35 cellular contexts compared by ENCODE assay signal in the genomic region with DNA sequence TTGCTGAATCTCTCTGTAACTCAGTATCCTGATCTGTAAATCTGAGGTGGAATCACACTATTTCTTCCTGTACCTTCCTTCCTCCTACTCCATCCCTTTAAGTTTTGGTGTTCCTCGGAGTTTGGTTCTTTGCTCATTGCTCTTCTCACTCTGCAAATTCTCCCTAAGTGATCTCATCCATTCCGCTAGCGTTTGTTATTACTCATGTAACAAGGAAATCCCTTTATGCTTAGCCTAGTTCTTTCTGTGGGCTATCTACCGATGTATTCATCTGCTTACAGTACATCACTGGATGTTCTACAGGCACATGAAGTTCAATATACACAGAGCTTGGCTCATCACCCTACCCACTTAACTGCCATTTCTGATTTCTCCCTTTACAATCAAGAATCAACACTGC. TPM values are rescaled to one million over a fixed set of nuclear protein-coding genes. Genes with fewer than 3 reads are reported as not detected.
DNase-seq lines count a peak whose midpoint lies in the region; ATAC-seq, FAIRE-seq and TF ChIP-seq lines count a peak whose summit lies in the region.
"Had no signal": no experiment of that assay in that cellular context is flagged by ENCODE, and none has a peak within 500 bp of the region (broad histone marks: within the 10 kb centered on the region; RNA-seq: fewer than 3 reads in every experiment).

No MANE protein-coding gene starts in this region.

- H3K36me3 Mint-ChIP-seq in IgD-negative memory B cell, result no peaks in the 10 kb centered on the region
- H3K36me3 Mint-ChIP-seq: natural killer cell, WTC11 had no signal

- TF ChIP-seq CTCF in bronchial epithelial cell (IDR thresholded peaks at IDR 0.05; ENCODE audit: insufficient read depth, low read length, severe bottlenecking) (no peak), osteoblast (IDR thresholded peaks at IDR 0.05; ENCODE audit: extremely low read depth, low read depth, low read length) (no peak)

- H3K4me1 Mint-ChIP-seq in IgD-negative memory B cell, result peaks cover 11 to 23% (median 13%) of the 10 kb centered on the region in 3 donors

- peaks cover 15% of the 10 kb centered on the region for H3K4me1 ChIP-seq in osteoblast (ENCODE audit: insufficient read depth, low read length)
- H3K4me1 ChIP-seq: testis had no signal

- FAIRE-seq in bronchial epithelial cell (lab: Jason Lieb, UNC), result no peak
- FAIRE-seq: GM19239 had no signal

- peak overlapping the region; percentile 14 to 99 (median 94) for H3K27ac Mint-ChIP-seq in IgD-negative memory B cell
- H3K27ac Mint-ChIP-seq: activated naive CD8-positive, alpha-beta T cell treated with anti-CD3 and anti-CD28 coated beads, Interleukin-2, amount 50 U/mL, for 24 hours; dendritic cell treated with granulocyte-macrophage colony-stimulating factor and Interleukin-4, amounts not matched to agents 40 ng/mL and 50 ng/mL, for 4 days; endodermal cell; WTC11 had no signal

- H3K79me2 ChIP-seq in osteoblast (ENCODE audit: insufficient read depth, low read length), result peaks cover 36% of the 10 kb centered on the region

- H3K9me3 Mint-ChIP-seq in IgD-negative memory B cell, result no peaks in the 10 kb centered on the region
- H3K9me3 Mint-ChIP-seq: activated naive CD8-positive, alpha-beta T cell treated with anti-CD3 and anti-CD28 coated beads, Interleukin-2, amount 50 U/mL, for 24 hours; central memory CD8-positive, alpha-beta T cell; dendritic cell treated with granulocyte-macrophage colony-stimulating factor and Interleukin-4, amounts not matched to agents 40 ng/mL and 50 ng/mL, for 4 days; endodermal cell; natural killer cell; stimulated activated naive CD8-positive, alpha-beta T cell treated with anti-CD3 and anti-CD28 coated beads, Interleukin-15, Interleukin-2, amounts not matched to agents 100 ng/mL and 50 ng/mL, for 24 hours; WTC11 had no signal

- no peaks in the 10 kb centered on the region for H3K9me3 ChIP-seq in osteoblast (ENCODE audit: low read depth, low read length)
- H3K9me3 ChIP-seq: Caco-2, gastroesophageal sphincter, HAP-1, lower lobe of right lung, SJSA1, testis had no signal

- H2AFZ ChIP-seq in osteoblast (ENCODE audit: low read length), result peak overlapping the region; percentile 5

- H3K4me2 ChIP-seq in osteoblast (ENCODE audit: insufficient read depth, low read length), result no peak overlapping the region

- no peak for ATAC-seq in GM21381 (IDR thresholded peaks at IDR 0.05; ENCODE audit: unreplicated experiment)
- ATAC-seq: activated naive CD8-positive, alpha-beta T cell treated with anti-CD3 and anti-CD28 coated beads, Interleukin-2, amount 50 U/mL, for 24 hours; esophagus mucosa; gastroesophageal sphincter; lower lobe of right lung; natural killer cell; WTC11 had no signal

- H4K20me1 ChIP-seq in osteoblast (ENCODE audit: insufficient read depth, low read length), result no peaks in the 10 kb centered on the region

- H3K27ac ChIP-seq in osteoblast (ENCODE audit: low read depth, low read length), result no peak overlapping the region
- H3K27ac ChIP-seq: 22Rv1, gastroesophageal sphincter, lower lobe of right lung, SJSA1, testis had no signal

- H3K27me3 Mint-ChIP-seq in IgD-negative memory B cell, result no peaks in the 10 kb centered on the region
- H3K27me3 Mint-ChIP-seq: activated naive CD8-positive, alpha-beta T cell treated with anti-CD3 and anti-CD28 coated beads, Interleukin-2, amount 50 U/mL, for 24 hours; central memory CD8-positive, alpha-beta T cell; dendritic cell treated with granulocyte-macrophage colony-stimulating factor and Interleukin-4, amounts not matched to agents 40 ng/mL and 50 ng/mL, for 4 days; stimulated activated naive CD8-positive, alpha-beta T cell treated with anti-CD3 and anti-CD28 coated beads, Interleukin-15, Interleukin-2, amounts not matched to agents 100 ng/mL and 50 ng/mL, for 24 hours had no signal

- H3K27me3 ChIP-seq in bronchial epithelial cell (ENCODE audit: control insufficient read depth, insufficient read depth, low read length), result peaks cover 2% of the 10 kb centered on the region
- H3K27me3 ChIP-seq in osteoblast (ENCODE audit: insufficient read depth, low read length), result peaks cover 10% of the 10 kb centered on the region
- H3K27me3 ChIP-seq: gastroesophageal sphincter, SJSA1, testis had no signal

- no peaks in the 10 kb centered on the region for H3K36me3 ChIP-seq in bronchial epithelial cell (ENCODE audit: control insufficient read depth, insufficient read depth, low read length)
- no peaks in the 10 kb centered on the region for H3K36me3 ChIP-seq in osteoblast (ENCODE audit: insufficient read depth, low read length)
- H3K36me3 ChIP-seq: gastroesophageal sphincter, lower lobe of right lung had no signal

- in situ Hi-C loops in KBM-7 (cut with MboI; ENCODE audit: low pct_unique_long_range_greater_than_20kb, low sequenced_read_pairs), result no loop called here

- H3K4me3 Mint-ChIP-seq in IgD-negative memory B cell, result peak overlapping the region in 3 of 4 donors; percentile 9 to 94 (median 94)
- H3K4me3 Mint-ChIP-seq: dendritic cell treated with granulocyte-macrophage colony-stimulating factor and Interleukin-4, amounts not matched to agents 40 ng/mL and 50 ng/mL, for 4 days; WTC11 had no signal

- DNase-seq in DMS53 (lab: John Stamatoyannopoulos, UW) (peak; percentile 11), DMS53 treated with DMSO at 0.1 percent for 48 hours (lab: John Stamatoyannopoulos, UW; ENCODE audit: unreplicated experiment) (no peak), bronchial epithelial cell (ENCODE audit: low read depth) (peak; percentile 10), osteoblast (ENCODE audit: insufficient read length, low spot score, missing footprints) (no peak), cerebellar nuclear complex (lab: John Stamatoyannopoulos, UW) (no peak), KBM-7 (no peak)
- DNase-seq: activated CD4-positive, alpha-beta T cell treated with anti-CD3 and anti-CD28 coated beads, Interleukin-2, amount 50 U/mL, for 1 hour; activated naive CD8-positive, alpha-beta T cell treated with anti-CD3 and anti-CD28 coated beads, Interleukin-2, amount 50 U/mL, for 24 hours; activated T-cell treated with anti-CD3 and anti-CD28 coated beads, Interleukin-2, amount 50 U/mL, for 48 hours; Caco-2; DND-41; endodermal cell; kidney glomerular epithelial cell; lower lobe of right lung; natural killer cell; NCI-H1694 treated with DMSO at 0.1 percent for 48 hours; NCI-H2171 treated with DMSO at 0.1 percent for 48 hours; NCI-H510A; occipital lobe; RPMI8226; stimulated activated CD4-positive, alpha-beta T cell treated with anti-CD3 and anti-CD28 coated beads, Interleukin-1b, Interleukin-23, amount 100 ng/mL, for 48 hours; T1000; testis had no signal

- H3K4me3 ChIP-seq in bronchial epithelial cell (ENCODE audit: low read depth, low read length) (no peak overlapping the region), osteoblast (ENCODE audit: insufficient read depth, low read length) (no peak overlapping the region)
- H3K4me3 ChIP-seq: gastroesophageal sphincter, HAP-1, lower lobe of right lung, SJSA1 had no signal

RNA-seq across cellular contexts. Expression of gene CEP295, which starts 1.6 kb away (rescaled TPM):
- polyA plus RNA-seq in IgD-negative memory B cell, result 2.8 TPM
- 6.1 and 7.6 TPM in 2 replicates for total RNA-seq in bronchial epithelial cell
- total RNA-seq in osteoblast, result 19.9 and 21.8 TPM in 2 replicates

Comparison
In these comparisons a context has a peak if more than half of its experiments do, and no peak if none do; other contexts are left out.
1. DNase-seq: peak in DMS53 (single experiment) and bronchial epithelial cell (single experiment); none in DMS53 treated with DMSO at 0.1 percent for 48 hours (single experiment), osteoblast (single experiment), cerebellar nuclear complex (0 of 2) and KBM-7 (single experiment).